In genomic region chr11:33043221-33043833, GRCh38 we compare ENCODE assay signal across 21 cellular contexts. TPM values are rescaled to one million over a fixed set of nuclear protein-coding genes. Genes with fewer than 3 reads are reported as not detected.
DNase-seq lines count a peak whose midpoint lies in the region; ATAC-seq and TF ChIP-seq lines count a peak whose summit lies in the region.
"Had no signal": no experiment of that assay in that cellular context is flagged by ENCODE, and none has a peak within 500 bp of the region (broad histone marks: within the 10 kb centered on the region; RNA-seq: fewer than 3 reads in every experiment).

No MANE protein-coding gene starts in this region.

- TF ChIP-seq POLR2A in breast epithelium (IDR thresholded peaks at IDR 0.05) = no peak

- no peak overlapping the region for H3K4me3 ChIP-seq in breast epithelium
- no peak overlapping the region for H3K4me3 ChIP-seq in hepatocyte
- H3K4me3 ChIP-seq: BLaER1 treated with 17β-estradiol and CSF1 and Interleukin-3, amounts not matched to agents 10 nM and 100 nM; body of pancreas; K562 had no signal

- intact Hi-C loops in MCF 10A (cut with micrococcal nuclease) (no loop called here), breast epithelium (cut with DNase I; ENCODE audit: low total_unique reads) (no loop called here), head of caudate nucleus (cut with DNase I) (loop anchor here (10.0 kb wide), 1 partner anchor 149 kb away; the partner anchor contains the start of gene QSER1)

- POLR2A ChIA-PET in MCF 10A (lab: Yijun Ruan, JAX) = interaction anchor here (0.6 to 6.0 kb wide), 16 partner anchors 9 to 437 kb away, joined by 3 to 99 read pairs (median 4); partner anchors contain the start of genes DEPDC7 and QSER1

- H3K27ac ChIP-seq in breast epithelium = no peak overlapping the region
- H3K27ac ChIP-seq in VCaP = peak overlapping the region; percentile 42
- peak overlapping the region; percentile 20 for H3K27ac ChIP-seq in hepatocyte
- H3K27ac ChIP-seq: BLaER1 treated with 17β-estradiol and CSF1 and Interleukin-3, amounts not matched to agents 10 nM and 100 nM; parathyroid adenoma had no signal

- peaks cover 42% of the 10 kb centered on the region for H3K4me1 Mint-ChIP-seq in MCF 10A (ENCODE audit: insufficient read depth, unreplicated experiment)

- H2AFZ ChIP-seq in hepatocyte = no peak overlapping the region
- H2AFZ ChIP-seq: parathyroid adenoma had no signal

- H3K27ac Mint-ChIP-seq in MCF 10A (ENCODE audit: low read depth, unreplicated experiment) = peak overlapping the region; percentile 76
- H3K27ac Mint-ChIP-seq: effector memory CD8-positive, alpha-beta T cell; naive thymus-derived CD8-positive, alpha-beta T cell had no signal

- TF ChIP-seq CTCF in MCF 10A (IDR thresholded peaks at IDR 0.05; ENCODE audit: unreplicated experiment) (no peak), breast epithelium (IDR thresholded peaks at IDR 0.05) (no peak), VCaP (conservative IDR thresholded peaks at IDR 0.05) (no peak), hepatocyte (IDR thresholded peaks at IDR 0.05; ENCODE audit: poor library complexity) (no peak)

- no TSS peak for BruUV-seq in MCF 10A (replicated peaks; lab: Mats Ljungman, UMichigan)

- no peaks in the 10 kb centered on the region for H3K36me3 ChIP-seq in breast epithelium
- H3K36me3 ChIP-seq in hepatocyte (replicated peaks; ENCODE audit: insufficient read depth, low read depth) = no peaks in the 10 kb centered on the region

- H3K4me1 ChIP-seq in breast epithelium (no peaks in the 10 kb centered on the region), hepatocyte (ENCODE audit: insufficient read depth) (peaks cover 15% of the 10 kb centered on the region)

- ATAC-seq in GM21723 (IDR thresholded peaks at IDR 0.05; ENCODE audit: unreplicated experiment) (no peak), GM21423 (IDR thresholded peaks at IDR 0.05; ENCODE audit: unreplicated experiment) (no peak)
- ATAC-seq: body of pancreas; effector memory CD8-positive, alpha-beta T cell; K562; left colon; naive thymus-derived CD8-positive, alpha-beta T cell; right cardiac atrium had no signal

- no peaks in the 10 kb centered on the region for H3K27me3 Mint-ChIP-seq in MCF 10A (ENCODE audit: insufficient read depth, unreplicated experiment)
- H3K27me3 Mint-ChIP-seq: effector memory CD8-positive, alpha-beta T cell; naive thymus-derived CD8-positive, alpha-beta T cell had no signal

- H3K9me3 ChIP-seq in breast epithelium (no peaks in the 10 kb centered on the region), hepatocyte (ENCODE audit: low read depth) (no peaks in the 10 kb centered on the region)
- H3K9me3 ChIP-seq: body of pancreas had no signal

- no peak for DNase-seq in MCF 10A (ENCODE audit: unreplicated experiment)
- DNase-seq in breast epithelium (ENCODE audit: low spot score in 2 of 2) = no peak
- no peak for DNase-seq in hepatocyte (ENCODE audit: low spot score)
- DNase-seq in head of caudate nucleus = no peak
- no peak for DNase-seq in NOMO-1 (lab: John Stamatoyannopoulos, UW; ENCODE audit: unreplicated experiment in 2 of 2)
- DNase-seq: activated CD4-positive, alpha-beta T cell treated with anti-CD3 and anti-CD28 coated beads for 1 hour; body of pancreas; effector memory CD8-positive, alpha-beta T cell; H7; left colon; naive thymus-derived CD8-positive, alpha-beta T cell; NCI-H1694 treated with DMSO at 0.1 percent for 48 hours; NCI-H2171 treated with DMSO at 0.1 percent for 48 hours; NCI-H526; right cardiac atrium had no signal

- H3K9me2 ChIP-seq in hepatocyte (replicated peaks; ENCODE audit: insufficient read depth) = no peaks in the 10 kb centered on the region

- H3K27me3 ChIP-seq in breast epithelium (no peaks in the 10 kb centered on the region), hepatocyte (no peaks in the 10 kb centered on the region)
- H3K27me3 ChIP-seq: BLaER1 treated with 17β-estradiol and CSF1 and Interleukin-3, amounts not matched to agents 10 nM and 100 nM; body of pancreas had no signal

- peaks cover 19% of the 10 kb centered on the region for H3K36me3 Mint-ChIP-seq in MCF 10A (ENCODE audit: insufficient read depth, unreplicated experiment)

- peaks cover 33% of the 10 kb centered on the region for H3K79me2 ChIP-seq in hepatocyte
- H3K79me2 ChIP-seq: parathyroid adenoma had no signal

- no peak overlapping the region for H3K4me2 ChIP-seq in hepatocyte
- H3K4me2 ChIP-seq: BLaER1 treated with 17β-estradiol and CSF1 and Interleukin-3, amounts not matched to agents 10 nM and 100 nM had no signal

- no peaks in the 10 kb centered on the region for H3K9me3 Mint-ChIP-seq in MCF 10A (ENCODE audit: unreplicated experiment)
- H3K9me3 Mint-ChIP-seq: effector memory CD8-positive, alpha-beta T cell; naive thymus-derived CD8-positive, alpha-beta T cell had no signal

- CTCF ChIA-PET in MCF 10A (lab: Yijun Ruan, JAX) = interaction anchor here (0.7 to 11.7 kb wide), 10 partner anchors 10 to 202 kb away, joined by 3 to 103 read pairs (median 3); no protein-coding TSS in a partner anchor

- no peaks in the 10 kb centered on the region for H4K20me1 ChIP-seq in hepatocyte (ENCODE audit: insufficient read depth, poor library complexity, severe bottlenecking)
- H4K20me1 ChIP-seq: BLaER1 treated with 17β-estradiol and CSF1 and Interleukin-3, amounts not matched to agents 10 nM and 100 nM had no signal

- H3K4me3 Mint-ChIP-seq in MCF 10A (ENCODE audit: unreplicated experiment) = peak overlapping the region; percentile 7
- H3K4me3 Mint-ChIP-seq: effector memory CD8-positive, alpha-beta T cell; naive thymus-derived CD8-positive, alpha-beta T cell had no signal

- WGBS in hepatocyte (ENCODE audit: low lambda C conversion rate, missing lambda C conversion rate) = 66% methylated on average over 2 of the region's 2 CpGs

RNA-seq across cellular contexts. Expression of gene TCP11L1, which starts 4.0 kb away (rescaled TPM):
- total RNA-seq in MCF 10A (2022) (25.8 and 26.9 TPM in 2 replicates), breast epithelium (10 to 100 TPM; 19.8 to 34.7 (median 29.0) TPM), hepatocyte (16.8 and 25.5 TPM in 2 replicates)
- polyA plus RNA-seq in hepatocyte = 9.8 and 11.2 TPM in 2 replicates

RNA-seq across cellular contexts. Expression of gene DEPDC7, which starts 27.6 kb away (rescaled TPM):
- total RNA-seq in MCF 10A (2022) = 2.2 and 3.6 TPM in 2 replicates
- total RNA-seq in breast epithelium = under 1 TPM; 0.59 to 0.98 (median 0.64) TPM
- total RNA-seq in hepatocyte = 21.3 and 21.5 TPM in 2 replicates
- 12.1 and 12.5 TPM in 2 replicates for polyA plus RNA-seq in hepatocyte

Comparison
In these comparisons a context has a peak if more than half of its experiments do, and no peak if none do; other contexts are left out.
1. H3K27ac ChIP-seq: peak in VCaP (single experiment) and hepatocyte (single experiment); none in breast epithelium (0 of 2).